Comparison of ENCODE assay signal across 17 cellular contexts in genomic region chr10:4474829-4475228, GRCh38.
A peak's percentile ranks its signal among the peaks of the same experiment; 100 is the strongest.
DNase-seq lines count a peak whose midpoint lies in the region; ATAC-seq, FAIRE-seq and TF ChIP-seq lines count a peak whose summit lies in the region.
"Had no signal": no experiment of that assay in that cellular context is flagged by ENCODE, and none has a peak within 500 bp of the region (broad histone marks: within the 10 kb centered on the region; RNA-seq: fewer than 3 reads in every experiment).

No MANE protein-coding gene starts in this region.

- no peaks in the 10 kb centered on the region for H3K36me3 Mint-ChIP-seq in activated CD8-positive, alpha-beta T cell treated with anti-CD3 and anti-CD28 coated beads, Interleukin-2, amount 10 ng/mL, durations not matched to agents 7 days and 5 days (ENCODE audit: low read depth)
- peaks cover 2% of the 10 kb centered on the region for H3K36me3 Mint-ChIP-seq in activated CD8-positive, alpha-beta T cell treated with anti-CD3 and anti-CD28 coated beads for 36 hours (ENCODE audit: low read depth)
- no peaks in the 10 kb centered on the region for H3K36me3 Mint-ChIP-seq in effector memory CD8-positive, alpha-beta T cell (ENCODE audit: insufficient read depth)
- H3K36me3 Mint-ChIP-seq: stimulated activated memory B cell treated with anti-CD40 and anti-IgM and Interleukin-4, amounts not matched to agents 10 μg/mL and 1 μg/mL and 100 μg/mL, for 72 hours had no signal

- H4K20me1 ChIP-seq in endothelial cell of umbilical vein (replicated peaks; ENCODE audit: control insufficient read depth, extremely low read depth, insufficient read depth, low read length), result no peaks in the 10 kb centered on the region

- no peak overlapping the region for H2AK5ac ChIP-seq in neuronal stem cell (ENCODE audit: low read depth, low read length)

- no peaks in the 10 kb centered on the region for H3K9me1 ChIP-seq in endothelial cell of umbilical vein (replicated peaks; ENCODE audit: control insufficient read depth, extremely low read depth, insufficient read depth, low read length)

- TF ChIP-seq POLR2A in endothelial cell of umbilical vein (IDR thresholded peaks at IDR 0.05; ENCODE audit: low read depth, low read length), result no peak

- H3K4me3 ChIP-seq in endothelial cell of umbilical vein (replicated peaks in 1 of 3; ENCODE audit: insufficient read depth in 1 of 3, low read depth in 1 of 3, low read length in 3 of 3) (no peak overlapping the region), neuronal stem cell (ENCODE audit: low read length in 2 of 2) (no peak overlapping the region)
- H3K4me3 ChIP-seq: gastrocnemius medialis, right atrium auricular region, tibial nerve had no signal

- peaks cover 25% of the 10 kb centered on the region for H3K27me3 Mint-ChIP-seq in activated CD8-positive, alpha-beta T cell treated with anti-CD3 and anti-CD28 coated beads, Interleukin-2, amount 10 ng/mL, durations not matched to agents 7 days and 5 days (ENCODE audit: low read depth)
- H3K27me3 Mint-ChIP-seq in activated CD8-positive, alpha-beta T cell treated with anti-CD3 and anti-CD28 coated beads for 36 hours, result peaks cover 6% of the 10 kb centered on the region
- H3K27me3 Mint-ChIP-seq in effector memory CD8-positive, alpha-beta T cell, result peaks cover 2 to 22% of the 10 kb centered on the region in 2 donors

- no peak overlapping the region for H3K14ac ChIP-seq in neuronal stem cell (ENCODE audit: low read length)

- H3K27ac ChIP-seq in endothelial cell of umbilical vein (ENCODE audit: insufficient read depth, low read depth, low read length) (no peak overlapping the region), neuronal stem cell (replicated peaks; ENCODE audit: low read length) (no peak overlapping the region)
- H3K27ac ChIP-seq: gastrocnemius medialis, right atrium auricular region, tibial nerve had no signal

- peak; percentile 40 for DNase-seq in activated CD8-positive, alpha-beta T cell treated with anti-CD3 and anti-CD28 coated beads, Interleukin-2, amount 10 ng/mL, durations not matched to agents 7 days and 5 days
- no peak for DNase-seq in activated CD8-positive, alpha-beta T cell treated with anti-CD3 and anti-CD28 coated beads for 36 hours
- DNase-seq in RCC 7860 (ENCODE audit: low spot score), result peak; percentile 36
- peak; percentile 18 for DNase-seq in endothelial cell of umbilical vein (ENCODE audit: low read depth, low spot score)
- no peak for DNase-seq in neuronal stem cell (ENCODE audit: low spot score)
- no peak for DNase-seq in NCI-H2081 treated with DMSO at 0.1 percent for 48 hours (lab: John Stamatoyannopoulos, UW)
- no peak for DNase-seq in GOT3 (lab: John Stamatoyannopoulos, UW)
- DNase-seq in effector memory CD8-positive, alpha-beta T cell, result no peak
- DNase-seq: DMS53, gastrocnemius medialis, NCI-H1694 treated with DMSO at 0.1 percent for 48 hours, occipital lobe had no signal

- no peaks in the 10 kb centered on the region for H3K79me2 ChIP-seq in endothelial cell of umbilical vein (ENCODE audit: control insufficient read depth, insufficient read depth, low read length)

- no peaks in the 10 kb centered on the region for H3K79me1 ChIP-seq in neuronal stem cell (ENCODE audit: low read depth, low read length)

- peak overlapping the region; percentile 43 for H2AFZ ChIP-seq in endothelial cell of umbilical vein (ENCODE audit: low read depth, low read length)
- H2AFZ ChIP-seq in neuronal stem cell (ENCODE audit: low read length), result no peak overlapping the region

- dilution Hi-C loops in endothelial cell of umbilical vein (cut with MboI; ENCODE audit: extremely low pct_ligation_motif_present, low sequenced_read_pairs), result no loop called here

- H3K9me3 Mint-ChIP-seq in activated CD8-positive, alpha-beta T cell treated with anti-CD3 and anti-CD28 coated beads, Interleukin-2, amount 10 ng/mL, durations not matched to agents 7 days and 5 days (ENCODE audit: insufficient read depth), result no peaks in the 10 kb centered on the region
- peaks cover 3% of the 10 kb centered on the region for H3K9me3 Mint-ChIP-seq in activated CD8-positive, alpha-beta T cell treated with anti-CD3 and anti-CD28 coated beads for 36 hours
- no peaks in the 10 kb centered on the region for H3K9me3 Mint-ChIP-seq in effector memory CD8-positive, alpha-beta T cell

- no peak overlapping the region for H3K4me2 ChIP-seq in endothelial cell of umbilical vein (ENCODE audit: insufficient read depth, low read length)
- no peak overlapping the region for H3K4me2 ChIP-seq in neuronal stem cell (ENCODE audit: insufficient read depth, low read length, poor library complexity, severe bottlenecking)

- no peak overlapping the region for H2BK15ac ChIP-seq in neuronal stem cell (ENCODE audit: low read length)

- H3K4ac ChIP-seq in neuronal stem cell (ENCODE audit: low read length), result no peak overlapping the region

- POLR2A ChIA-PET in activated CD8-positive, alpha-beta T cell treated with anti-CD3 and anti-CD28 coated beads, Interleukin-2, amount 10 ng/mL, durations not matched to agents 7 days and 5 days (lab: Charles Lee), result no interaction called here
- POLR2A ChIA-PET in activated CD8-positive, alpha-beta T cell treated with anti-CD3 and anti-CD28 coated beads for 36 hours (lab: Charles Lee), result no interaction called here
- POLR2A ChIA-PET in endothelial cell of umbilical vein (lab: Charles Lee), result no interaction called here

- H3K9me3 ChIP-seq in endothelial cell of umbilical vein (replicated peaks; ENCODE audit: control insufficient read depth, insufficient read depth, low read length) (no peaks in the 10 kb centered on the region), neuronal stem cell (replicated peaks in 1 of 2; ENCODE audit: control insufficient read depth in 2 of 2, insufficient read depth in 1 of 2, low read depth in 1 of 2, low read length in 2 of 2) (no peaks in the 10 kb centered on the region)
- H3K9me3 ChIP-seq: gastrocnemius medialis, right atrium auricular region, tibial nerve had no signal

- H2BK12ac ChIP-seq in neuronal stem cell (ENCODE audit: low read length), result no peak overlapping the region

- peak overlapping the region; percentile 6 for H3K18ac ChIP-seq in neuronal stem cell (ENCODE audit: low read length)

- H4K91ac ChIP-seq in neuronal stem cell (ENCODE audit: low read depth, low read length, poor library complexity), result no peak overlapping the region

- no peak for ATAC-seq in activated CD8-positive, alpha-beta T cell treated with anti-CD3 and anti-CD28 coated beads, Interleukin-2, amount 10 ng/mL, durations not matched to agents 7 days and 5 days
- no peak for ATAC-seq in activated CD8-positive, alpha-beta T cell treated with anti-CD3 and anti-CD28 coated beads for 36 hours
- ATAC-seq in effector memory CD8-positive, alpha-beta T cell (replicated peaks), result no peak
- ATAC-seq: gastrocnemius medialis; left lobe of liver; stimulated activated memory B cell treated with anti-CD40 and anti-IgM and Interleukin-4, amounts not matched to agents 10 μg/mL and 1 μg/mL and 100 μg/mL, for 72 hours had no signal

- H3K27me3 ChIP-seq in endothelial cell of umbilical vein (ENCODE audit: control insufficient read depth in 2 of 2, insufficient read depth in 2 of 2, low read length in 2 of 2) (no peaks in the 10 kb centered on the region), neuronal stem cell (ENCODE audit: control insufficient read depth in 3 of 3, insufficient read depth in 3 of 3, low read depth in 1 of 3, low read length in 3 of 3) (no peaks in the 10 kb centered on the region)
- H3K27me3 ChIP-seq: gastrocnemius medialis, right atrium auricular region, tibial nerve had no signal

- H4K8ac ChIP-seq in neuronal stem cell (ENCODE audit: low read depth, low read length), result no peak overlapping the region

- WGBS in neuronal stem cell (ENCODE audit: extremely low coverage in 2 of 2, insufficient read length in 2 of 2, insufficient replicate concordance in 1 of 2), 2 donors, result no CpG with 5 or more reads among the region's 8 CpGs

- intact Hi-C loops in activated CD8-positive, alpha-beta T cell treated with anti-CD3 and anti-CD28 coated beads for 36 hours (cut with micrococcal nuclease), result no loop called here
- intact Hi-C loops in endothelial cell of umbilical vein (cut with micrococcal nuclease), result no loop called here

- H3K36me3 ChIP-seq in endothelial cell of umbilical vein (ENCODE audit: control insufficient read depth in 2 of 2, extremely low read depth in 1 of 2, insufficient read depth in 2 of 2, low read length in 2 of 2) (no peaks in the 10 kb centered on the region), neuronal stem cell (replicated peaks in 1 of 2; ENCODE audit: control insufficient read depth in 2 of 2, insufficient read depth in 2 of 2, low read length in 2 of 2) (no peaks in the 10 kb centered on the region)
- H3K36me3 ChIP-seq: gastrocnemius medialis, right atrium auricular region, tibial nerve had no signal

- no peak overlapping the region for H2BK120ac ChIP-seq in neuronal stem cell (ENCODE audit: low read depth, low read length)

- no TSS peak for BruUV-seq in endothelial cell of umbilical vein (replicated peaks; lab: Mats Ljungman, UMichigan)

- no peak overlapping the region for H2BK5ac ChIP-seq in neuronal stem cell (ENCODE audit: low read length)

- H3K4me3 Mint-ChIP-seq in activated CD8-positive, alpha-beta T cell treated with anti-CD3 and anti-CD28 coated beads, Interleukin-2, amount 10 ng/mL, durations not matched to agents 7 days and 5 days, result no peak overlapping the region
- no peak overlapping the region for H3K4me3 Mint-ChIP-seq in activated CD8-positive, alpha-beta T cell treated with anti-CD3 and anti-CD28 coated beads for 36 hours
- no peak overlapping the region for H3K4me3 Mint-ChIP-seq in effector memory CD8-positive, alpha-beta T cell
- H3K4me3 Mint-ChIP-seq: stimulated activated memory B cell treated with anti-CD40 and anti-IgM and Interleukin-4, amounts not matched to agents 10 μg/mL and 1 μg/mL and 100 μg/mL, for 72 hours had no signal

- peaks cover 26% of the 10 kb centered on the region for H3K4me1 Mint-ChIP-seq in activated CD8-positive, alpha-beta T cell treated with anti-CD3 and anti-CD28 coated beads, Interleukin-2, amount 10 ng/mL, durations not matched to agents 7 days and 5 days (ENCODE audit: low read depth)
- H3K4me1 Mint-ChIP-seq in activated CD8-positive, alpha-beta T cell treated with anti-CD3 and anti-CD28 coated beads for 36 hours (ENCODE audit: low read depth), result peaks cover 7% of the 10 kb centered on the region
- peaks cover 0 to 2% of the 10 kb centered on the region in 2 donors for H3K4me1 Mint-ChIP-seq in effector memory CD8-positive, alpha-beta T cell (ENCODE audit: low read depth in 2 of 2)
- H3K4me1 Mint-ChIP-seq: stimulated activated memory B cell treated with anti-CD40 and anti-IgM and Interleukin-4, amounts not matched to agents 10 μg/mL and 1 μg/mL and 100 μg/mL, for 72 hours had no signal

- CTCF ChIA-PET in activated CD8-positive, alpha-beta T cell treated with anti-CD3 and anti-CD28 coated beads, Interleukin-2, amount 10 ng/mL, durations not matched to agents 7 days and 5 days (lab: Charles Lee), result no interaction called here
- CTCF ChIA-PET in activated CD8-positive, alpha-beta T cell treated with anti-CD3 and anti-CD28 coated beads for 36 hours (lab: Charles Lee), result interaction anchor here (0.6 kb wide), 1 partner anchor 35 kb away, joined by 3 read pairs; no protein-coding TSS in a partner anchor
- CTCF ChIA-PET in endothelial cell of umbilical vein (lab: Charles Lee), result interaction anchor here (0.7 to 0.9 kb wide), 2 partner anchors 9 to 66 kb away, joined by 3 read pairs; no protein-coding TSS in a partner anchor

- H3K4me1 ChIP-seq in endothelial cell of umbilical vein (ENCODE audit: control insufficient read depth, extremely low read depth, insufficient read depth, low read length), result peaks cover 8% of the 10 kb centered on the region
- peaks cover 0 to 4% of the 10 kb centered on the region in 2 donors for H3K4me1 ChIP-seq in neuronal stem cell (ENCODE audit: control insufficient read depth in 2 of 2, insufficient read depth in 1 of 2, low read depth in 1 of 2, low read length in 2 of 2)
- H3K4me1 ChIP-seq: gastrocnemius medialis, right atrium auricular region, tibial nerve had no signal

- peak overlapping the region; percentile 23 for H3K27ac Mint-ChIP-seq in activated CD8-positive, alpha-beta T cell treated with anti-CD3 and anti-CD28 coated beads, Interleukin-2, amount 10 ng/mL, durations not matched to agents 7 days and 5 days
- no peak overlapping the region for H3K27ac Mint-ChIP-seq in activated CD8-positive, alpha-beta T cell treated with anti-CD3 and anti-CD28 coated beads for 36 hours
- H3K27ac Mint-ChIP-seq in effector memory CD8-positive, alpha-beta T cell, result no peak overlapping the region
- H3K27ac Mint-ChIP-seq: stimulated activated memory B cell treated with anti-CD40 and anti-IgM and Interleukin-4, amounts not matched to agents 10 μg/mL and 1 μg/mL and 100 μg/mL, for 72 hours had no signal

- FAIRE-seq in RCC 7860 (lab: Jason Lieb, UNC) (no peak), endothelial cell of umbilical vein (lab: Jason Lieb, UNC) (peak; percentile 64)
- FAIRE-seq: colon had no signal

- no peak overlapping the region for H3K23ac ChIP-seq in neuronal stem cell (ENCODE audit: low read depth, low read length, poor library complexity)

- H3K9ac ChIP-seq in endothelial cell of umbilical vein (replicated peaks; ENCODE audit: extremely low read depth, insufficient read depth, low read length) (no peak overlapping the region), neuronal stem cell (ENCODE audit: low read depth, low read length, poor library complexity) (no peak overlapping the region)

- TF ChIP-seq CTCF in activated CD8-positive, alpha-beta T cell treated with anti-CD3 and anti-CD28 coated beads for 36 hours (IDR thresholded peaks at IDR 0.05), result no peak
- TF ChIP-seq CTCF in endothelial cell of umbilical vein (IDR thresholded peaks at IDR 0.05; ENCODE audit: extremely low read depth in 1 of 2, insufficient read depth in 1 of 2, low read depth in 1 of 2, low read length in 2 of 2), result no peak

Comparison
In these comparisons a context has a peak if more than half of its experiments do, and no peak if none do; other contexts are left out.
1. DNase-seq: peak in activated CD8-positive, alpha-beta T cell treated with anti-CD3 and anti-CD28 coated beads, Interleukin-2, amount 10 ng/mL, durations not matched to agents 7 days and 5 days (single experiment), RCC 7860 (single experiment) and endothelial cell of umbilical vein (single experiment); none in activated CD8-positive, alpha-beta T cell treated with anti-CD3 and anti-CD28 coated beads for 36 hours (single experiment), neuronal stem cell (single experiment), NCI-H2081 treated with DMSO at 0.1 percent for 48 hours (single experiment), GOT3 (single experiment) and effector memory CD8-positive, alpha-beta T cell (0 of 3).